14 cellular contexts compared by ENCODE assay signal in the genomic region with DNA sequence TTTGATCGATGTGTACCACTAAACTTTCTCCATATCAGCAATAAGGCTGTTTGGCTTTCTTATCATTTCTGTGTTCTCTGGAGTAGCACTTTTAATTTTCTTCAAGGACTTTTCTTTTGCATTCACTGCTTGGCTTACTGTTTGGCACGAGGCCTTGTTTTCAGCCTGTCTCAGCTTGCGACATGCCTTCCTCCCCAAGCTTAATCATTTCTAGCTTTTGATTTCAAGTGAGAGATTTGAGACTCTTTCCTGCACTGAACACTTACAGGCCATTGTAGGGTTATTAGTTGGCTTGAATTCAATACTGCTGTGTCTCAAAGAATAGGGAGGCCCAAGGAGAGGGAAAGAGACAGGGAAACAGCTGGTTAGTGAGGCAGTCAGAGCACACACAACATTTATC.
DNase-seq lines count a peak whose midpoint lies in the region; ATAC-seq and TF ChIP-seq lines count a peak whose summit lies in the region.
"Had no signal": no experiment of that assay in that cellular context is flagged by ENCODE, and none has a peak within 500 bp of the region (broad histone marks: within the 10 kb centered on the region; RNA-seq: fewer than 3 reads in every experiment).

No MANE protein-coding gene starts in this region.

- TF ChIP-seq CTCF in body of pancreas (IDR thresholded peaks at IDR 0.05), result no peak
- no peak for TF ChIP-seq CTCF in left lung (IDR thresholded peaks at IDR 0.05)
- no peak for TF ChIP-seq CTCF in testis (IDR thresholded peaks at IDR 0.05)

- H3K27ac ChIP-seq in body of pancreas (no peak overlapping the region), left lung (no peak overlapping the region), testis (peak overlapping the region in 1 of 2 donors; percentile 23)

- 11 to 15% methylated on average over 3 of the region's 3 CpGs for WGBS in body of pancreas, 2 donors
- WGBS in testis, 2 donors, result 28 to 46% methylated on average over 3 of the region's 3 CpGs

- ATAC-seq in body of pancreas (peak; percentile 60), left lung (peak; percentile 86), HG03457 (IDR thresholded peaks at IDR 0.05; ENCODE audit: unreplicated experiment) (no peak)
- ATAC-seq: CD8-positive, alpha-beta T cell had no signal

- H3K4me1 ChIP-seq in body of pancreas (peaks cover 15% of the 10 kb centered on the region), left lung (no peaks in the 10 kb centered on the region), testis (peaks cover 3% of the 10 kb centered on the region)
- H3K4me1 ChIP-seq: BE2C had no signal

- TF ChIP-seq POLR2A in body of pancreas (IDR thresholded peaks at IDR 0.05) (no peak), testis (IDR thresholded peaks at IDR 0.05) (no peak)

- DNase-seq in NCI-H1105 (lab: John Stamatoyannopoulos, UW), result peak; percentile 6
- peak; percentile 43 to 69 (median 59) for DNase-seq in body of pancreas
- peak in 1 of 2 donors; percentile 37 for DNase-seq in left lung
- DNase-seq in testis, result peak; percentile 67
- no peak for DNase-seq in GDM1 (lab: John Stamatoyannopoulos, UW)
- DNase-seq in NCI-H2171 treated with DMSO at 0.1 percent for 48 hours (lab: John Stamatoyannopoulos, UW), result no peak
- DNase-seq: BE2C; CD8-positive, alpha-beta T cell; KG1; NCI-H1092; NCI-H1694 treated with DMSO at 0.1 percent for 48 hours; NCI-H510A; NCI-H82 had no signal

- no peaks in the 10 kb centered on the region for H3K9me3 ChIP-seq in body of pancreas
- peaks cover 0 to 5% of the 10 kb centered on the region in 2 donors for H3K9me3 ChIP-seq in left lung
- no peaks in the 10 kb centered on the region for H3K9me3 ChIP-seq in testis
- H3K9me3 ChIP-seq: BE2C had no signal

- no peaks in the 10 kb centered on the region for H3K36me3 ChIP-seq in body of pancreas (replicated peaks in 1 of 2; ENCODE audit: insufficient read depth in 1 of 2, low read depth in 2 of 2)
- no peaks in the 10 kb centered on the region for H3K36me3 ChIP-seq in left lung
- H3K36me3 ChIP-seq in testis (ENCODE audit: low read depth, missing control alignments), result no peaks in the 10 kb centered on the region
- H3K36me3 ChIP-seq: BE2C had no signal

- intact Hi-C loops in body of pancreas (cut with DNase I), result no loop called here
- intact Hi-C loops in left lung (cut with DNase I), result no loop called here
- intact Hi-C loops in testis (cut with DNase I; ENCODE audit: low total_unique reads), result no loop called here

- H3K27me3 ChIP-seq in body of pancreas (no peaks in the 10 kb centered on the region), left lung (no peaks in the 10 kb centered on the region), testis (no peaks in the 10 kb centered on the region)
- H3K27me3 ChIP-seq: BE2C had no signal

- no peak overlapping the region for H3K4me3 ChIP-seq in body of pancreas
- no peak overlapping the region for H3K4me3 ChIP-seq in left lung
- no peak overlapping the region for H3K4me3 ChIP-seq in testis

Comparison
In these comparisons a context has a peak if more than half of its experiments do, and no peak if none do; other contexts are left out.
1. DNase-seq: peak in NCI-H1105 (single experiment), body of pancreas (4 of 4) and testis (single experiment); none in GDM1 (single experiment) and NCI-H2171 treated with DMSO at 0.1 percent for 48 hours (single experiment).